In genomic region chr16:58492066-58492465, GRCh38 we compare ENCODE assay signal across 24 cellular contexts. TPM values are rescaled to one million over a fixed set of nuclear protein-coding genes. Genes with fewer than 3 reads are reported as not detected.
DNase-seq lines count a peak whose midpoint lies in the region; ATAC-seq and TF ChIP-seq lines count a peak whose summit lies in the region.
"Had no signal": no experiment of that assay in that cellular context is flagged by ENCODE, and none has a peak within 500 bp of the region (broad histone marks: within the 10 kb centered on the region; RNA-seq: fewer than 3 reads in every experiment).

No MANE protein-coding gene starts in this region.

- TF ChIP-seq CTCF in HEK293 (tag by site-specific recombination; IDR thresholded peaks at IDR 0.05) (no peak), neural progenitor cell (IDR thresholded peaks at IDR 0.05) (no peak)

- H3K4me1 ChIP-seq in BLaER1 (peaks cover 66% of the 10 kb centered on the region), HEK293 (ENCODE audit: control insufficient read depth, insufficient read depth, low read length) (no peaks in the 10 kb centered on the region), neural progenitor cell (peaks cover 29% of the 10 kb centered on the region)
- H3K4me1 ChIP-seq: lower lobe of right lung had no signal

- H3K9me3 Mint-ChIP-seq in neural progenitor cell: no peaks in the 10 kb centered on the region
- H3K9me3 Mint-ChIP-seq: activated CD4-positive, alpha-beta T cell treated with anti-CD3 and anti-CD28 coated beads, Interleukin-2, amount 10 ng/mL, durations not matched to agents 7 days and 5 days; CD4-positive, CD25-positive, alpha-beta regulatory T cell; nephron; stimulated activated effector memory CD8-positive, alpha-beta T cell treated with anti-CD3 and anti-CD28 coated beads, Interleukin-12 subunit alpha, Interleukin-12 subunit beta, amount 100 ng/mL, for 72 hours had no signal

- no peaks in the 10 kb centered on the region for H3K27me3 ChIP-seq in BLaER1
- H3K27me3 ChIP-seq in neural progenitor cell: peaks cover 3% of the 10 kb centered on the region
- H3K27me3 ChIP-seq: Peyer's patch, right lobe of liver, suprapubic skin had no signal

- peak overlapping the region; percentile 6 for H3K27ac Mint-ChIP-seq in neural progenitor cell
- H3K27ac Mint-ChIP-seq: activated CD4-positive, alpha-beta T cell treated with anti-CD3 and anti-CD28 coated beads, Interleukin-2, amount 10 ng/mL, durations not matched to agents 7 days and 5 days; stimulated activated effector memory CD8-positive, alpha-beta T cell treated with anti-CD3 and anti-CD28 coated beads, Interleukin-12 subunit alpha, Interleukin-12 subunit beta, amount 100 ng/mL, for 72 hours had no signal

- no peaks in the 10 kb centered on the region for H3K79me2 ChIP-seq in neural progenitor cell (ENCODE audit: low read depth)

- ATAC-seq in HG03460 (IDR thresholded peaks at IDR 0.05; ENCODE audit: unreplicated experiment): no peak
- ATAC-seq: HepG2; lower lobe of right lung; right lobe of liver; stimulated activated effector memory CD8-positive, alpha-beta T cell treated with anti-CD3 and anti-CD28 coated beads, Interleukin-12 subunit alpha, Interleukin-12 subunit beta, amount 100 ng/mL, for 72 hours had no signal

- H3K4me2 ChIP-seq in BLaER1 (peak overlapping the region; percentile 67), neural progenitor cell (no peak overlapping the region)

- H3F3A ChIP-seq in neural progenitor cell (ENCODE audit: low read depth): peaks cover 23% of the 10 kb centered on the region

- peak overlapping the region; percentile 30; the same call in 1 of the 2 replicates for H3K27ac ChIP-seq in BLaER1
- no peak overlapping the region for H3K27ac ChIP-seq in HEK293 (ENCODE audit: extremely low read depth, low read depth, low read length)
- peak overlapping the region; percentile 38 for H3K27ac ChIP-seq in angular gyrus (ENCODE audit: low read depth, low read length)
- H3K27ac ChIP-seq in neural progenitor cell: no peak overlapping the region
- H3K27ac ChIP-seq: epithelial cell of prostate, HL-60, lower lobe of right lung, Peyer's patch, right lobe of liver, suprapubic skin had no signal

- H4K20me1 ChIP-seq in BLaER1: no peaks in the 10 kb centered on the region
- no peaks in the 10 kb centered on the region for H4K20me1 ChIP-seq in neural progenitor cell (ENCODE audit: low read depth)

- H3K9ac ChIP-seq in BLaER1: no peak overlapping the region
- no peak overlapping the region for H3K9ac ChIP-seq in neural progenitor cell

- no peaks in the 10 kb centered on the region for H3K36me3 Mint-ChIP-seq in neural progenitor cell
- H3K36me3 Mint-ChIP-seq: CD4-positive, CD25-positive, alpha-beta regulatory T cell; stimulated activated effector memory CD8-positive, alpha-beta T cell treated with anti-CD3 and anti-CD28 coated beads, Interleukin-12 subunit alpha, Interleukin-12 subunit beta, amount 100 ng/mL, for 72 hours had no signal

- H3K36me3 ChIP-seq in BLaER1: no peaks in the 10 kb centered on the region
- H3K36me3 ChIP-seq in HEK293 (ENCODE audit: control insufficient read depth in 2 of 2, insufficient read depth in 1 of 2, low read length in 2 of 2): no peaks in the 10 kb centered on the region
- H3K36me3 ChIP-seq in neural progenitor cell: no peaks in the 10 kb centered on the region
- H3K36me3 ChIP-seq: lower lobe of right lung, Peyer's patch, right lobe of liver, suprapubic skin had no signal

- DNase-seq in neural progenitor cell (ENCODE audit: low spot score) (no peak), NOMO-1 treated with DMSO at 0.1 percent for 48 hours (lab: John Stamatoyannopoulos, UW; ENCODE audit: unreplicated experiment) (no peak)
- DNase-seq in activated CD4-positive, alpha-beta T cell treated with anti-CD3 and anti-CD28 coated beads, Interleukin-2, amount 50 U/mL, for 48 hours: no peak
- DNase-seq: activated CD4-positive, alpha-beta T cell treated with anti-CD3 and anti-CD28 coated beads, Interleukin-2, amount 10 ng/mL, durations not matched to agents 7 days and 5 days; activated naive CD4-positive, alpha-beta T cell; activated T-cell treated with anti-CD3 and anti-CD28 coated beads, Interleukin-2, amount 50 U/mL, for 48 hours; CD4-positive, CD25-positive, alpha-beta regulatory T cell; effector CD4-positive, alpha-beta T cell; Karpas-422; lower lobe of right lung; NCI-H187 treated with DMSO at 0.1 percent for 48 hours; Peyer's patch; right lobe of liver; stimulated activated CD4-positive, alpha-beta T cell treated with anti-CD3 and anti-CD28 coated beads, Interleukin-4, amount 100 ng/mL, for 24 hours had no signal

- H3K4me3 ChIP-seq in BLaER1 (no peak overlapping the region), HEK293 (ENCODE audit: low read depth, low read length) (no peak overlapping the region), neural progenitor cell (no peak overlapping the region)
- H3K4me3 ChIP-seq: lower lobe of right lung, Peyer's patch, right lobe of liver, suprapubic skin had no signal

- H3K27me3 Mint-ChIP-seq in neural progenitor cell (ENCODE audit: insufficient read depth, low read depth): peaks cover 14% of the 10 kb centered on the region
- H3K27me3 Mint-ChIP-seq: activated CD4-positive, alpha-beta T cell treated with anti-CD3 and anti-CD28 coated beads, Interleukin-2, amount 10 ng/mL, durations not matched to agents 7 days and 5 days had no signal

- POLR2A ChIA-PET in HEK293 (lab: Yijun Ruan, JAX): no interaction called here

- H3K9me3 ChIP-seq in BLaER1 (no peaks in the 10 kb centered on the region), HEK293 (ENCODE audit: control insufficient read depth, insufficient read depth, low read depth, low read length) (no peaks in the 10 kb centered on the region), neural progenitor cell (ENCODE audit: low read depth) (no peaks in the 10 kb centered on the region)
- H3K9me3 ChIP-seq: lower lobe of right lung, Peyer's patch, right lobe of liver, suprapubic skin had no signal

- H2AFZ ChIP-seq in neural progenitor cell (replicated peaks): no peak overlapping the region

- CTCF ChIA-PET in HEK293 (lab: Yijun Ruan, JAX): interaction anchor here (0.6 to 3.2 kb wide), 3 partner anchors 156 to 169 kb away, joined by 3 to 17 read pairs (median 5); no protein-coding TSS in a partner anchor

- H3K4me3 Mint-ChIP-seq in neural progenitor cell: no peak overlapping the region
- H3K4me3 Mint-ChIP-seq: activated CD4-positive, alpha-beta T cell treated with anti-CD3 and anti-CD28 coated beads, Interleukin-2, amount 10 ng/mL, durations not matched to agents 7 days and 5 days; CD4-positive, CD25-positive, alpha-beta regulatory T cell; nephron; stimulated activated effector memory CD8-positive, alpha-beta T cell treated with anti-CD3 and anti-CD28 coated beads, Interleukin-12 subunit alpha, Interleukin-12 subunit beta, amount 100 ng/mL, for 72 hours had no signal

- peaks cover 59% of the 10 kb centered on the region for H3K4me1 Mint-ChIP-seq in neural progenitor cell

TF ChIP-seq in HEK293, 187 proteins besides CTCF, POLR2A, EP300 and RAD21 (continues in another document):
- TF ChIP-seq ZNF544 (tag by site-specific recombination; IDR thresholded peaks at IDR 0.05) (no peak), SETDB1 (IDR thresholded peaks at IDR 0.05; ENCODE audit: insufficient read length, low read length) (no peak), HOXA7 (CRISPR knock-in tag; IDR thresholded peaks at IDR 0.05; ENCODE audit: borderline replicate concordance) (no peak), GLIS1 (tag by site-specific recombination; IDR thresholded peaks at IDR 0.05) (no peak), ZNF514 (tag by site-specific recombination; IDR thresholded peaks at IDR 0.05) (no peak), ZNF560 (tag by site-specific recombination; IDR thresholded peaks at IDR 0.05; ENCODE audit: borderline replicate concordance) (no peak), ZNF391 (tag by site-specific recombination; IDR thresholded peaks at IDR 0.05; ENCODE audit: borderline replicate concordance, low read depth) (no peak), ZNF114 (tag by site-specific recombination; IDR thresholded peaks at IDR 0.05) (no peak), SCRT2 (tag by site-specific recombination; IDR thresholded peaks at IDR 0.05) (peak; percentile 15; the same call in 1 of the 2 replicates), ZEB2 (tag by site-specific recombination; IDR thresholded peaks at IDR 0.05) (no peak), BCL11B (tag by site-specific recombination; IDR thresholded peaks at IDR 0.05; ENCODE audit: low read depth) (no peak), ZNF140 (tag by site-specific recombination; IDR thresholded peaks at IDR 0.05) (no peak), ZNF133 (tag by site-specific recombination; IDR thresholded peaks at IDR 0.05) (no peak), ZNF324 (tag by site-specific recombination; IDR thresholded peaks at IDR 0.05) (no peak), SALL2 (tag by site-specific recombination; IDR thresholded peaks at IDR 0.05; ENCODE audit: borderline replicate concordance) (no peak), ZNF654 (tag by site-specific recombination; IDR thresholded peaks at IDR 0.05; ENCODE audit: low read depth) (no peak), ZNF473 (tag by site-specific recombination; IDR thresholded peaks at IDR 0.05) (no peak), ZNF18 (tag by site-specific recombination; IDR thresholded peaks at IDR 0.05) (no peak), EGR2 (tag by site-specific recombination; IDR thresholded peaks at IDR 0.05; ENCODE audit: low read depth) (peak; percentile 95)

RNA-seq across cellular contexts. Expression of gene NDRG4, which starts 7.9 kb away (rescaled TPM):
- 14.6 and 18.8 TPM in 2 replicates for total RNA-seq in neural progenitor cell (ENCODE audit: low replicate concordance)

RNA-seq across cellular contexts. Expression of gene SETD6, which starts 23.3 kb away (rescaled TPM):
- total RNA-seq in neural progenitor cell (ENCODE audit: low replicate concordance): 25.0 and 34.8 TPM in 2 replicates

Comparison
In these comparisons a context has a peak if more than half of its experiments do, and no peak if none do; other contexts are left out.
1. H3K27ac ChIP-seq: peak in BLaER1 (single experiment) and angular gyrus (single experiment); none in HEK293 (single experiment) and neural progenitor cell (single experiment).